ENCODE assay signal across 18 cellular contexts in genomic region chr5:147763791-147764525, GRCh38. TPM values are rescaled to one million over a fixed set of nuclear protein-coding genes. Genes with fewer than 3 reads are reported as not detected.
A peak's percentile ranks its signal among the peaks of the same experiment; 100 is the strongest.
DNase-seq lines count a peak whose midpoint lies in the region; ATAC-seq and TF ChIP-seq lines count a peak whose summit lies in the region.
"Had no signal": no experiment of that assay in that cellular context is flagged by ENCODE, and none has a peak within 500 bp of the region (broad histone marks: within the 10 kb centered on the region; RNA-seq: fewer than 3 reads in every experiment).

No MANE protein-coding gene starts in this region.

- DNase-seq in Daoy (ENCODE audit: low read depth) = peak; percentile 68
- DNase-seq in RWPE2 (ENCODE audit: low spot score) = no peak
- peak; percentile 1 for DNase-seq in epithelial cell of proximal tubule (ENCODE audit: low read depth)
- DNase-seq in non-pigmented ciliary epithelial cell (ENCODE audit: low read depth) = peak; percentile 70
- DNase-seq in NCI-H2227 (lab: John Stamatoyannopoulos, UW; ENCODE audit: unreplicated experiment) = no peak
- DNase-seq in kidney glomerular epithelial cell (lab: John Stamatoyannopoulos, UW) = no peak
- DNase-seq in pons (ENCODE audit: low spot score) = no peak
- DNase-seq: activated CD4-positive, alpha-beta T cell treated with anti-CD3 and anti-CD28 coated beads, Interleukin-2, amount 50 U/mL, for 48 hours; activated gamma-delta T cell treated with Interleukin-2 at 50 U/mL for 16 hours; cerebellar nuclear complex; esophagus squamous epithelium; GF-D8; NCI-H1048; NCI-H510A treated with DMSO at 0.1 percent for 48 hours; PC-9 had no signal

- H3K9me3 ChIP-seq in RWPE2 (ENCODE audit: severe bottlenecking) = no peaks in the 10 kb centered on the region
- H3K9me3 ChIP-seq: esophagus squamous epithelium had no signal

- H3K36me3 ChIP-seq in RWPE2 (ENCODE audit: low read depth) = no peaks in the 10 kb centered on the region
- H3K36me3 ChIP-seq: esophagus squamous epithelium had no signal

- ATAC-seq in RWPE2 (ENCODE audit: low read depth) (peak; percentile 58; the same call in 2 of the 3 replicates), GM21786 (IDR thresholded peaks at IDR 0.05; ENCODE audit: unreplicated experiment) (no peak)
- ATAC-seq: HCT116 had no signal

- H3K27me3 ChIP-seq in RWPE2 (ENCODE audit: insufficient read depth, poor library complexity, severe bottlenecking) = peaks cover 6% of the 10 kb centered on the region
- H3K27me3 ChIP-seq: esophagus squamous epithelium had no signal

- no peak overlapping the region for H3K27ac ChIP-seq in RWPE2 (ENCODE audit: poor library complexity, severe bottlenecking)
- H3K27ac ChIP-seq: C4-2B, esophagus squamous epithelium, PC-9 had no signal

- H3K4me1 ChIP-seq in RWPE2 (ENCODE audit: insufficient read depth, poor library complexity, severe bottlenecking) = no peaks in the 10 kb centered on the region
- H3K4me1 ChIP-seq: esophagus squamous epithelium had no signal

- no peak overlapping the region for H3K4me3 ChIP-seq in RWPE2 (ENCODE audit: severe bottlenecking)
- no peak overlapping the region for H3K4me3 ChIP-seq in epithelial cell of proximal tubule (ENCODE audit: low read depth, low read length)
- H3K4me3 ChIP-seq: esophagus squamous epithelium, PC-9 had no signal

- no peak for TF ChIP-seq CTCF in RWPE2 (IDR thresholded peaks at IDR 0.05; ENCODE audit: poor library complexity, severe bottlenecking)
- no peak for TF ChIP-seq CTCF in epithelial cell of proximal tubule (conservative IDR thresholded peaks at IDR 0.05; ENCODE audit: low read depth, low read length)

RNA-seq across cellular contexts. Expression of gene JAKMIP2, which starts 18.6 kb away (rescaled TPM):
- 0.48 and 0.63 TPM in 2 replicates for total RNA-seq in Daoy (2014; rRNA removed; shearing (Covaris generic))
- 0.14 and 0.17 TPM in 2 replicates for total RNA-seq in epithelial cell of proximal tubule
- total RNA-seq: PC-9 had no signal

Comparison
In these comparisons a context has a peak if more than half of its experiments do, and no peak if none do; other contexts are left out.
1. DNase-seq: peak in Daoy (single experiment), epithelial cell of proximal tubule (single experiment) and non-pigmented ciliary epithelial cell (single experiment); none in RWPE2 (single experiment), NCI-H2227 (single experiment), kidney glomerular epithelial cell (single experiment) and pons (single experiment).